Comparison of ENCODE assay signal across 14 cellular contexts in the genomic region with DNA sequence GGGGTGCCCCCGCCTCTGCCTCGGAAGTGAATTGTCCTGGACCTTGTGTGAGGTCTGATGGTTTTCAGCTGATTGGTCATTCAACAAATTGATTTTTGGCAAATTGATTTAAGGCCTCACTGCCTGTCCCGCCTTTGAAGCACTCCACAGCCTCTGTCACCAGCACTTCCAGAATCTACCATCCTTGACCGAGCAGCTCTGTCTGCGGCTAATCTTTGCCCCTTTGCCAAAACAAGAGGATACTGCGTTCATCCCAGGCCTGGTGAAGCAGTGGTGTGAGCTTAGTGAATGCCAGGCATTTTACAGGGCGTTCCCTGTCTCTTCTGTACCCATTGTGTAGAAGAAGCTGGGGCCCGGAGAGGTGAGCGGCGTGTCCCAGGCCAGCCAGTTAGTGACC.
"Had no signal": no experiment of that assay in that cellular context is flagged by ENCODE, and none has a peak within 500 bp of the region (broad histone marks: within the 10 kb centered on the region; RNA-seq: fewer than 3 reads in every experiment).

No MANE protein-coding gene starts in this region.

- H3K4me3 ChIP-seq: esophagus muscularis mucosa, gastroesophageal sphincter, heart left ventricle, tibial artery had no signal

- H3K9me3 ChIP-seq: esophagus muscularis mucosa, gastroesophageal sphincter, tibial artery had no signal

- DNase-seq: activated CD4-positive, alpha-beta T cell treated with anti-CD3 and anti-CD28 coated beads, Interleukin-2, amount 50 U/mL, for 48 hours; activated T-cell treated with anti-CD3 and anti-CD28 coated beads for 4 hours; cerebellar nuclear complex; cortex of kidney; effector CD8-positive, alpha-beta T cell; heart left ventricle; left ventricle myocardium superior; occipital lobe; posterior cingulate gyrus; stimulated activated naive B cell treated with anti-CD40 and anti-IgM and Interleukin-4, amounts not matched to agents 10 μg/mL and 1 μg/mL and 100 μg/mL, for 72 hours; tibial artery had no signal

- ATAC-seq: gastroesophageal sphincter; heart left ventricle; left ventricle myocardium superior; stimulated activated naive B cell treated with anti-CD40 and anti-IgM and Interleukin-4, amounts not matched to agents 10 μg/mL and 1 μg/mL and 100 μg/mL, for 72 hours had no signal

- H3K27ac ChIP-seq: esophagus muscularis mucosa, gastroesophageal sphincter, heart left ventricle, tibial artery, VCaP had no signal

- H3K27me3 ChIP-seq: esophagus muscularis mucosa, gastroesophageal sphincter, heart left ventricle had no signal

- H3K36me3 ChIP-seq: esophagus muscularis mucosa, gastroesophageal sphincter, heart left ventricle, tibial artery had no signal

- H3K4me1 ChIP-seq: esophagus muscularis mucosa, gastroesophageal sphincter, heart left ventricle, tibial artery had no signal
